9 cellular contexts compared by ENCODE assay signal in the genomic region with DNA sequence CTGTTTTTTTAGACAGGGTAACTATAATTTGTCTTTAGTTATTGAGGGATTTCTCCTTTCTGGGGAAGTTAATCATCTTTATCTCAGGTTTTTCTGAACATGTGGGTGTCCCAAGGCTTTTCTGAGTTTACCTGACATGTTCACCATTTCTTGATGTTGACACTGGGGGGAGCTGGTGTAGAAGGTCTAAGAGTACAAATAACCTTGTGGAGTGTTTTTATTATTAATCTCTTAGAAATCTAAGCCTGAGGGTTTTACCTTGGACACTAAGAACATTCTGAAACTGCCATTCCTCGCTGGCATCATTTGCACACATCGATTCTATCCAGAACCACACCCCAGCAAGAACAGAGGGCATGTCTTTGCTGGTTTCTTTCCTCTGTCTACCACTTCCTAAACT. TPM values are rescaled to one million over a fixed set of nuclear protein-coding genes. Genes with fewer than 3 reads are reported as not detected.
DNase-seq lines count a peak whose midpoint lies in the region; ATAC-seq and TF ChIP-seq lines count a peak whose summit lies in the region.
"Had no signal": no experiment of that assay in that cellular context is flagged by ENCODE, and none has a peak within 500 bp of the region (broad histone marks: within the 10 kb centered on the region; RNA-seq: fewer than 3 reads in every experiment).

No MANE protein-coding gene starts in this region.

- no peak for TF ChIP-seq POLR2A in lower leg skin (IDR thresholded peaks at IDR 0.05)

- no peaks in the 10 kb centered on the region for H3K27me3 ChIP-seq in right cardiac atrium (ENCODE audit: control insufficient read depth, insufficient read depth)

- intact Hi-C loops in right cardiac atrium (cut with DNase I) = no loop called here
- intact Hi-C loops in lower leg skin (cut with DNase I; ENCODE audit: low total_unique reads) = no loop called here

- WGBS in right cardiac atrium = 83% methylated on average over 2 of the region's 2 CpGs
- 39 to 55% methylated on average over 2 of the region's 2 CpGs for WGBS in lower leg skin, 2 donors

- H3K4me3 ChIP-seq in GM12865 (ENCODE audit: low read depth, low read length) (no peak overlapping the region), right cardiac atrium (ENCODE audit: low read length) (no peak overlapping the region), lower leg skin (ENCODE audit: low read depth, poor library complexity, severe bottlenecking) (no peak overlapping the region)

- peak; percentile 36 for TF ChIP-seq CTCF in 22Rv1 (IDR thresholded peaks at IDR 0.05)
- peak; percentile 38 for TF ChIP-seq CTCF in GM12865 (IDR thresholded peaks at IDR 0.05; ENCODE audit: insufficient read depth, low read depth, low read length, missing control alignments)
- TF ChIP-seq CTCF in lower leg skin (IDR thresholded peaks at IDR 0.05) = no peak

- H3K4me3 Mint-ChIP-seq in T-helper 17 cell = no peak overlapping the region
- H3K4me3 Mint-ChIP-seq: immature natural killer cell had no signal

- H3K9me3 ChIP-seq in T-helper 17 cell (ENCODE audit: control insufficient read depth, low read length, poor library complexity, severe bottlenecking) = no peaks in the 10 kb centered on the region
- H3K9me3 ChIP-seq in right cardiac atrium (ENCODE audit: control insufficient read depth, low read length) = no peaks in the 10 kb centered on the region

- H3K4me1 Mint-ChIP-seq in T-helper 17 cell = no peaks in the 10 kb centered on the region
- H3K4me1 Mint-ChIP-seq: immature natural killer cell had no signal

- no peaks in the 10 kb centered on the region for H3K27me3 Mint-ChIP-seq in T-helper 17 cell

- peaks cover 2% of the 10 kb centered on the region for H3K36me3 Mint-ChIP-seq in T-helper 17 cell (ENCODE audit: low read depth)

- peak overlapping the region; percentile 20; the same call in 1 of the 2 replicates for H3K27ac ChIP-seq in 22Rv1
- peak overlapping the region; percentile 67 for H3K27ac ChIP-seq in right cardiac atrium (ENCODE audit: low read length)

- peaks cover 3% of the 10 kb centered on the region for H3K4me1 ChIP-seq in right cardiac atrium (ENCODE audit: control insufficient read depth, insufficient read depth, low read length)

- DNase-seq in GM12865 (ENCODE audit: low read depth) (peak; percentile 55), T-helper 17 cell (no peak), right cardiac atrium (no peak), T-helper 1 cell (no peak), lower leg skin (ENCODE audit: low spot score in 2 of 2) (no peak)
- DNase-seq: immature natural killer cell had no signal

- ATAC-seq in T-helper 17 cell (peak; percentile 44), right cardiac atrium (no peak), HG03432 (IDR thresholded peaks at IDR 0.05; ENCODE audit: unreplicated experiment) (no peak), GM21423 (IDR thresholded peaks at IDR 0.05; ENCODE audit: unreplicated experiment) (no peak)

- H3K27ac Mint-ChIP-seq in T-helper 17 cell = no peak overlapping the region
- H3K27ac Mint-ChIP-seq: immature natural killer cell had no signal

RNA-seq across cellular contexts. Expression of gene C11orf91, which starts 15.6 kb away (rescaled TPM):
- total RNA-seq in T-helper 17 cell = not detected
- 1 to 10 TPM in 1 of 4 donors, not detected in 3; 1.9 TPM for total RNA-seq in right cardiac atrium
- polyA plus RNA-seq in right cardiac atrium = not detected
- under 1 TPM in 1 of 4 donors, not detected in 3; 0.49 TPM for total RNA-seq in lower leg skin
- polyA plus RNA-seq: immature natural killer cell had no signal

RNA-seq across cellular contexts. Expression of gene CD59, which starts 20.0 kb away (rescaled TPM):
- total RNA-seq in T-helper 17 cell (10 to 100 TPM; 48.7 to 53.6 TPM), right cardiac atrium (100 to 1,000 TPM; 619 to 780 (median 669) TPM), lower leg skin (100 to 1,000 TPM; 222 to 444 (median 324) TPM)
- 245 TPM for polyA plus RNA-seq in right cardiac atrium

RNA-seq across cellular contexts. Expression of gene FBXO3, which starts 58.1 kb away (rescaled TPM):
- total RNA-seq in T-helper 17 cell (10 to 100 TPM; 43.9 to 57.3 TPM), right cardiac atrium (10 to 100 TPM; 30.2 to 40.8 (median 39.2) TPM), lower leg skin (10 to 100 TPM; 36.5 to 52.3 (median 48.0) TPM)
- polyA plus RNA-seq in right cardiac atrium = 27.3 TPM

Comparison
In these comparisons a context has a peak if more than half of its experiments do, and no peak if none do; other contexts are left out.
1. CTCF ChIP-seq: peak in 22Rv1 (single experiment) and GM12865 (single experiment); none in lower leg skin (0 of 3).
2. RNA of gene CD59, which starts 20.0 kb away (total RNA-seq): 619 to 780 TPM in right cardiac atrium and 222 to 444 TPM in lower leg skin; 48.7 to 53.6 TPM in T-helper 17 cell; every median in the first group is over 4 times any median in the second.